ENCODE assay signal across 9 cellular contexts in genomic region chr1:235326719-235327558, GRCh38. TPM values are rescaled to one million over a fixed set of nuclear protein-coding genes. Genes with fewer than 3 reads are reported as not detected.
DNase-seq lines count a peak whose midpoint lies in the region; ATAC-seq and TF ChIP-seq lines count a peak whose summit lies in the region.
"Had no signal": no experiment of that assay in that cellular context is flagged by ENCODE, and none has a peak within 500 bp of the region (broad histone marks: within the 10 kb centered on the region; RNA-seq: fewer than 3 reads in every experiment).

No MANE protein-coding gene starts in this region.

- DNase-seq in GF-D8 (lab: John Stamatoyannopoulos, UW) = peak; percentile 24
- DNase-seq in SJCRH30 = peak; percentile 45 to 58
- DNase-seq in cardiac muscle cell (ENCODE audit: low read depth in 1 of 2, low spot score in 1 of 2) = peak; percentile 31 to 72
- peak; percentile 25 for DNase-seq in pons (ENCODE audit: low spot score)
- peak; percentile 73 for DNase-seq in type B pancreatic cell (ENCODE audit: extremely low spot score, unreplicated experiment)

- peaks cover 11% of the 10 kb centered on the region for H3K36me3 Mint-ChIP-seq in activated naive CD4-positive, alpha-beta T cell treated with anti-CD3 and anti-CD28 coated beads, Interleukin-2, amount 50 U/mL, for 24 hours
- H3K36me3 Mint-ChIP-seq in type B pancreatic cell = peaks cover 12% of the 10 kb centered on the region

- peak; percentile 25 for ATAC-seq in HG03342 (IDR thresholded peaks at IDR 0.05; ENCODE audit: unreplicated experiment)
- ATAC-seq in HG03520 (IDR thresholded peaks at IDR 0.05; ENCODE audit: unreplicated experiment) = no peak

- peaks cover 40% of the 10 kb centered on the region for H3K4me1 Mint-ChIP-seq in activated naive CD4-positive, alpha-beta T cell treated with anti-CD3 and anti-CD28 coated beads, Interleukin-2, amount 50 U/mL, for 24 hours
- peaks cover 27% of the 10 kb centered on the region for H3K4me1 Mint-ChIP-seq in type B pancreatic cell (ENCODE audit: unreplicated experiment)

- TF ChIP-seq CTCF in cardiac muscle cell (IDR thresholded peaks at IDR 0.05; ENCODE audit: low read depth, low read length) (no peak), type B pancreatic cell (conservative IDR thresholded peaks at IDR 0.05) (no peak)

- no peaks in the 10 kb centered on the region for H3K9me3 ChIP-seq in SJCRH30 (replicated peaks)
- no peaks in the 10 kb centered on the region for H3K9me3 ChIP-seq in cardiac muscle cell (ENCODE audit: low read depth)

- H3K36me3 ChIP-seq in SJCRH30 (peaks cover 1% of the 10 kb centered on the region), cardiac muscle cell (no peaks in the 10 kb centered on the region)

- H3K4me1 ChIP-seq in SJCRH30 (peaks cover 5% of the 10 kb centered on the region; the same call in 1 of the 2 replicates), cardiac muscle cell (ENCODE audit: low read depth) (peaks cover 34% of the 10 kb centered on the region)

- peak overlapping the region; percentile 67 for H3K27ac ChIP-seq in SJCRH30
- H3K27ac ChIP-seq in cardiac muscle cell = peak overlapping the region; percentile 96

- H3K27me3 ChIP-seq in SJCRH30 (no peaks in the 10 kb centered on the region), cardiac muscle cell (no peaks in the 10 kb centered on the region)

- no peaks in the 10 kb centered on the region for H3K9me3 Mint-ChIP-seq in activated naive CD4-positive, alpha-beta T cell treated with anti-CD3 and anti-CD28 coated beads, Interleukin-2, amount 50 U/mL, for 24 hours
- no peaks in the 10 kb centered on the region for H3K9me3 Mint-ChIP-seq in type B pancreatic cell
- H3K9me3 Mint-ChIP-seq: dendritic cell treated with granulocyte-macrophage colony-stimulating factor and Interleukin-4, amounts not matched to agents 40 ng/mL and 50 ng/mL, for 4 days had no signal

- H3K4me3 ChIP-seq in SJCRH30 = peak overlapping the region; percentile 91
- peak overlapping the region; percentile 99 for H3K4me3 ChIP-seq in cardiac muscle cell

- peak overlapping the region; percentile 99 for H3K4me3 Mint-ChIP-seq in activated naive CD4-positive, alpha-beta T cell treated with anti-CD3 and anti-CD28 coated beads, Interleukin-2, amount 50 U/mL, for 24 hours
- peak overlapping the region; percentile 96 for H3K4me3 Mint-ChIP-seq in type B pancreatic cell

- no peaks in the 10 kb centered on the region for H3K27me3 Mint-ChIP-seq in activated naive CD4-positive, alpha-beta T cell treated with anti-CD3 and anti-CD28 coated beads, Interleukin-2, amount 50 U/mL, for 24 hours
- no peaks in the 10 kb centered on the region for H3K27me3 Mint-ChIP-seq in type B pancreatic cell
- H3K27me3 Mint-ChIP-seq: dendritic cell treated with granulocyte-macrophage colony-stimulating factor and Interleukin-4, amounts not matched to agents 40 ng/mL and 50 ng/mL, for 4 days had no signal

- peak overlapping the region; percentile 96 for H3K27ac Mint-ChIP-seq in activated naive CD4-positive, alpha-beta T cell treated with anti-CD3 and anti-CD28 coated beads, Interleukin-2, amount 50 U/mL, for 24 hours
- H3K27ac Mint-ChIP-seq in type B pancreatic cell = peak overlapping the region; percentile 94
- H3K27ac Mint-ChIP-seq: dendritic cell treated with granulocyte-macrophage colony-stimulating factor and Interleukin-4, amounts not matched to agents 40 ng/mL and 50 ng/mL, for 4 days had no signal

RNA-seq across cellular contexts. Expression of gene ARID4B, which starts 1.0 kb away (rescaled TPM):
- 30.3 and 34.6 TPM in 2 replicates for total RNA-seq in SJCRH30 (2014; rRNA removed; shearing (Covaris generic))
- total RNA-seq in cardiac muscle cell (37.9 and 74.6 TPM in 2 replicates), type B pancreatic cell (ENCODE audit: low replicate concordance) (33.5 and 42.4 TPM in 2 replicates)
- polyA plus RNA-seq in cardiac muscle cell = 33.8 and 34.2 TPM in 2 replicates

RNA-seq across cellular contexts. Expression of gene GGPS1, which starts 1.4 kb away (rescaled TPM):
- total RNA-seq in SJCRH30 (2014; rRNA removed; shearing (Covaris generic)) = 15.1 and 20.7 TPM in 2 replicates
- total RNA-seq in cardiac muscle cell (14.9 and 17.4 TPM in 2 replicates), type B pancreatic cell (ENCODE audit: low replicate concordance) (33.9 and 45.5 TPM in 2 replicates)
- polyA plus RNA-seq in cardiac muscle cell = 66.9 and 73.2 TPM in 2 replicates

RNA-seq across cellular contexts. Expression of gene TBCE, which starts 40.3 kb away (rescaled TPM):
- total RNA-seq in SJCRH30 (2014; rRNA removed; shearing (Covaris generic)) = 36.8 and 38.6 TPM in 2 replicates
- total RNA-seq in cardiac muscle cell (17.9 and 19.3 TPM in 2 replicates), type B pancreatic cell (ENCODE audit: low replicate concordance) (25.2 and 30.3 TPM in 2 replicates)
- 34.8 and 35.9 TPM in 2 replicates for polyA plus RNA-seq in cardiac muscle cell
